In the genomic region with DNA sequence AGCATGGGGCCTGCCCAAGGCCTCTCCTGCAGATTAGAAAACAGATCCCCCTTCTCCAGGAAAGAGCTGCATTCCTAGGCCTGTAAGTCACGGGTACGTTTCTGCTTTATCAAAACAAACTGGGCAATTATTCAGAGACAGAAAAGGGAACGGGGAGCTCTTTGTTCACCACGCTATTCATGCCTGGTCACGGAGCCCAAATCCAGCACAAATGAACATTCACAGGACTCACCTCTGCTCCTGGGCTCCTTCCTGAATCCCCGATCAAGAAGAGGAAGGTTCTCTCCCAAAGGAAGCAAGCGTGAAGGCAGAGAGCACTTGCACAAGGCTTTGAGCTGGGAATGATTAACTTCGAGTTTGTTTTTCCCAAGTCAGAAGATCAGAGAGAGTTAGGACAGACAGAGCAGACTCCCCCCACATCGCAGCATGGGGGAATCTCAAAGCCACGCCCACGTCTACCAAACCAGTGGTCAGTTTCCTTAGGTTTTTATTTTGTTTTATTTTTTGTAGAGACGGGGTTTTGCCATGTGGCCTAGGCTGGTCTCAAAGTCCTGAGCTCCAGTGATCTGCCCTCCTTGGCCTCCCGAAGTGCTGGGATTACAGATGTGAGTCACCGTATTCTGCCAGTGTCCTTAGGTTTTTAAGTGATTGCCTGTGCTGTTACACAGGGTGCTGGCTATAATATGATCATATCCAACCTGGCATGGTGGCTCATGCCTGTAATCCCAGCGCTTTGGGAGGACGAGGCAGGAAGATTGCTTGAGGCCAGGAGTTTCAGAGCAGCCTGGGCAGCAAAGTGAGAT, we compare ENCODE assay signal across 12 cellular contexts. TPM values are rescaled to one million over a fixed set of nuclear protein-coding genes. Genes with fewer than 3 reads are reported as not detected.
DNase-seq lines count a peak whose midpoint lies in the region; ATAC-seq, FAIRE-seq and TF ChIP-seq lines count a peak whose summit lies in the region.
"Not testable (repeated sequence)": the region's sequence is repeated elsewhere in the genome, so short reads cannot be mapped to it uniquely, and the experiment has no call there.
"Had no signal": no experiment of that assay in that cellular context is flagged by ENCODE, and none has a peak within 500 bp of the region (broad histone marks: within the 10 kb centered on the region; RNA-seq: fewer than 3 reads in every experiment).

No MANE protein-coding gene starts in this region.

- H3K4me3 ChIP-seq in AG04449 (ENCODE audit: low read depth, low read length) (peak overlapping the region; percentile 20; the same call in 1 of the 2 replicates), epithelial cell of proximal tubule (ENCODE audit: low read depth, low read length) (peak overlapping the region; percentile 41), iPS-15b (ENCODE audit: low read depth, low read length) (peak overlapping the region; percentile 33)
- not testable (repeated sequence) for H3K4me3 ChIP-seq in K562; mesendoderm (ENCODE audit: low read length)

- not testable (repeated sequence) for H2BK15ac ChIP-seq in mesendoderm (replicated peaks; ENCODE audit: low read depth)

- not testable (repeated sequence) for TF ChIP-seq EP300 in K562 (IDR thresholded peaks at IDR 0.05; ENCODE audit: low read length)

- TF ChIP-seq POLR2A in H54 (IDR thresholded peaks at IDR 0.05; ENCODE audit: low read depth, low read length); K562 (conservative IDR thresholded peaks at IDR 0.05): not testable (repeated sequence)

- peak overlapping the region; percentile 90 for H3K18ac ChIP-seq in mesendoderm (ENCODE audit: low read length)

- H3K4me2 ChIP-seq in K562 (ENCODE audit: insufficient read depth, low read length); mesendoderm (ENCODE audit: low read length): not testable (repeated sequence)

- H2AK5ac ChIP-seq in mesendoderm (ENCODE audit: low read length): not testable (repeated sequence)

- not testable (repeated sequence) for H3K4me1 ChIP-seq in K562 (replicated peaks in 1 of 2; ENCODE audit: control insufficient read depth in 2 of 2, insufficient read depth in 2 of 2, low read length in 2 of 2); mesendoderm (ENCODE audit: control insufficient read depth, low read depth, low read length)
- peaks cover 22% of the 10 kb centered on the region for H3K4me1 ChIP-seq in iPS-15b (ENCODE audit: control insufficient read depth, insufficient read depth, low read length)

- not testable (repeated sequence) for ATAC-seq in K562

- in situ Hi-C loops in K562 (cut with MboI): not testable (repeated sequence)

- H2AFZ ChIP-seq in K562 (ENCODE audit: low read depth, low read length): peak overlapping the region; percentile 60

- not testable (repeated sequence) for H3K9me3 ChIP-seq in K562 (replicated peaks; ENCODE audit: control insufficient read depth, insufficient read depth, low read depth, low read length); iPS-15b (ENCODE audit: control insufficient read depth, insufficient read depth, low read length)

- not testable (repeated sequence) for H4K20me1 ChIP-seq in K562 (replicated peaks; ENCODE audit: control insufficient read depth, insufficient read depth, low read length)

- H3K36me3 ChIP-seq in K562 (ENCODE audit: control insufficient read depth, insufficient read depth, low read length); iPS-15b (ENCODE audit: control insufficient read depth, insufficient read depth, low read length); mesendoderm (ENCODE audit: control insufficient read depth, insufficient read depth, low read length): not testable (repeated sequence)

- not testable (repeated sequence) for H3K79me2 ChIP-seq in K562 (ENCODE audit: control insufficient read depth, insufficient read depth, low read length); mesendoderm (ENCODE audit: control insufficient read depth, insufficient read depth, low read length)

- POLR2A ChIA-PET in AG04449 (lab: Yijun Ruan, JAX): interaction anchor here (0.9 kb wide), 1 partner anchor 36 kb away, joined by 3 read pairs; the partner anchor contains the start of gene ARSD
- POLR2A ChIA-PET in K562 (lab: Yijun Ruan, JAX): not testable (repeated sequence)

- H3K27me3 ChIP-seq in K562 (ENCODE audit: control insufficient read depth in 2 of 2, insufficient read depth in 2 of 2, low read length in 2 of 2): peaks cover 8 to 15% of the 10 kb centered on the region in 2 experiments
- H3K27me3 ChIP-seq in iPS-15b (ENCODE audit: control insufficient read depth, insufficient read depth, low read length); mesendoderm (ENCODE audit: insufficient read depth, low read length, poor library complexity): not testable (repeated sequence)

- WGBS in K562 (ENCODE audit: insufficient coverage, low coverage, missing lambda C conversion rate): 15% methylated on average over 13 of the region's 16 CpGs
- WGBS in mesendoderm (ENCODE audit: extremely low coverage, insufficient coverage, low lambda C conversion rate): no CpG with 5 or more reads among the region's 16 CpGs

- H2BK5ac ChIP-seq in mesendoderm (ENCODE audit: low read length): not testable (repeated sequence)

- H4K5ac ChIP-seq in mesendoderm (ENCODE audit: low read length): not testable (repeated sequence)

- H3K27ac ChIP-seq in K562 (ENCODE audit: extremely low read depth, low read depth, low read length): not testable (repeated sequence)
- H3K27ac ChIP-seq in mesendoderm (ENCODE audit: low read depth, low read length): peak overlapping the region; percentile 33

- TF ChIP-seq CTCF in AG04449 (IDR thresholded peaks at IDR 0.05; ENCODE audit: insufficient read depth, low read length, missing control alignments); K562 (IDR thresholded peaks at IDR 0.05 in 2 of 3, conservative IDR thresholded peaks at IDR 0.05 in 1 of 3; ENCODE audit: insufficient read depth in 2 of 3, low read depth in 1 of 3, low read length in 3 of 3); epithelial cell of proximal tubule (conservative IDR thresholded peaks at IDR 0.05; ENCODE audit: low read depth, low read length): not testable (repeated sequence)

- H3K23ac ChIP-seq in mesendoderm (ENCODE audit: low read length): not testable (repeated sequence)

- H3K9me1 ChIP-seq in K562 (ENCODE audit: control insufficient read depth, insufficient read depth, low read length): not testable (repeated sequence)

- DNase-seq in AG04449 (ENCODE audit: low read depth, low spot score); K562 (ENCODE audit: extremely low read depth in 1 of 4, low spot score in 3 of 4): not testable (repeated sequence)
- DNase-seq in H54 (ENCODE audit: insufficient read length, low spot score) (peak; percentile 4), RCC 7860 (ENCODE audit: low spot score) (peak; percentile 62), epithelial cell of proximal tubule (ENCODE audit: low read depth) (peak; percentile 73), mesendoderm (peak; percentile 37), renal cortical epithelial cell (ENCODE audit: low read depth) (peak; percentile 93)

- CTCF ChIA-PET in AG04449 (lab: Yijun Ruan, JAX); K562 (lab: Yijun Ruan, JAX; ENCODE audit: low intra/inter-chr PET ratio): not testable (repeated sequence)

- FAIRE-seq in H54 (lab: Jason Lieb, UNC); K562 (lab: Jason Lieb, UNC): not testable (repeated sequence)
- FAIRE-seq in RCC 7860 (lab: Jason Lieb, UNC): peak; percentile 88

- H3K9ac ChIP-seq in K562 (ENCODE audit: insufficient read depth in 1 of 2, low read depth in 2 of 2, low read length in 2 of 2); iPS-15b (ENCODE audit: low read depth, low read length): not testable (repeated sequence)
- H3K9ac ChIP-seq in mesendoderm (ENCODE audit: low read length): peak overlapping the region; percentile 4

- peak overlapping the region; percentile 71 for H3K56ac ChIP-seq in mesendoderm (ENCODE audit: low read length)

- not testable (repeated sequence) for H3K79me1 ChIP-seq in mesendoderm (ENCODE audit: low read length)

- not testable (repeated sequence) for H3K4ac ChIP-seq in mesendoderm (ENCODE audit: low read depth, low read length)

- H2BK120ac ChIP-seq in mesendoderm (ENCODE audit: low read depth, low read length): not testable (repeated sequence)

- intact Hi-C loops in K562 (cut with micrococcal nuclease): not testable (repeated sequence)

- not testable (repeated sequence) for TF ChIP-seq RAD21 in K562 (CRISPR knock-in tag; conservative IDR thresholded peaks at IDR 0.05 in 1 of 2, IDR thresholded peaks at IDR 0.05 in 1 of 2)

- H4K8ac ChIP-seq in mesendoderm (ENCODE audit: low read depth, low read length): not testable (repeated sequence)

- BruUV-seq in K562 (replicated peaks; lab: Mats Ljungman, UMichigan): not testable (repeated sequence)

RNA-seq across cellular contexts. Expression of gene ARSD, which starts 35.1 kb away (rescaled TPM):
- total RNA-seq in K562 (2011; cell fraction: chromatin; rRNA removed; ENCODE audit: low replicate concordance): 0.28 TPM in 1 of 2 replicates, not detected in the other
- total RNA-seq in K562 (2011; cell fraction: nucleolus; rRNA removed): not detected in 2 replicates
- total RNA-seq in K562 (2011; cell fraction: nucleoplasm; rRNA removed): 0.07 and 0.31 TPM in 2 replicates
- total RNA-seq in K562 (2014; rRNA removed) (0.04 and 0.05 TPM in 2 replicates), K562 (2014; rRNA removed; fragmentation: Illumina TruSeq; extraction: Trizol) (0.07 and 0.29 TPM in 2 replicates), K562 (2015; rRNA removed; fragmentation: Illumina TruSeq; extraction: Trizol) (0.11 TPM in 2 replicates), K562 (2021) (0.13 and 0.16 TPM in 2 replicates), epithelial cell of proximal tubule (6.7 and 10.7 TPM in 2 replicates), renal cortical epithelial cell (36.6 and 108 TPM in 2 replicates)
- polyA plus RNA-seq in K562 (2011; rRNA removed) (0.06 and 0.11 TPM in 2 replicates), K562 (2014; fragmentation: Illumina TruSeq; extraction: Trizol) (0.06 and 0.15 TPM in 2 replicates), K562 (2014; fragmentation: Nextera tagmentation; extraction: Ambion mirVana) (under 1 TPM; 0.22 to 0.23 TPM), K562 (2014; rRNA removed) (1.3 TPM in 1 of 2 replicates, not detected in the other)
- 0.04 and 0.25 TPM in 2 replicates for polyA plus RNA-seq in K562 (2011; cell fraction: cytosol; rRNA removed)
- 0.16 and 0.20 TPM in 2 replicates for polyA plus RNA-seq in K562 (2011; cell fraction: nucleus; rRNA removed)
- polyA plus RNA-seq in K562 (2012): 0.21 and 0.89 TPM in 2 replicates
- 0.03 and 0.04 TPM in 2 replicates for polyA minus RNA-seq in K562 (2011; rRNA and poly(A)+ RNA removed)
- polyA minus RNA-seq in K562 (2011; cell fraction: cytosol; rRNA and poly(A)+ RNA removed): not detected in 2 replicates
- 0.13 TPM in 1 of 2 replicates, not detected in the other for polyA minus RNA-seq in K562 (2011; cell fraction: nucleus; rRNA and poly(A)+ RNA removed)
- 1.4 TPM for polyA plus RNA-seq in mesendoderm (2013, experiment 1 of 2)
- 1.3 TPM for polyA plus RNA-seq in mesendoderm (2013, experiment 2 of 2)

RNA-seq across cellular contexts. Expression of gene ARSH, which starts 42.2 kb away (rescaled TPM):
- total RNA-seq in K562 (2011; cell fraction: chromatin; rRNA removed; ENCODE audit: low replicate concordance): not detected in 2 replicates
- total RNA-seq in K562 (2011; cell fraction: nucleolus; rRNA removed): not detected in 2 replicates
- not detected in 2 replicates for total RNA-seq in K562 (2011; cell fraction: nucleoplasm; rRNA removed)
- not detected in 2 replicates for total RNA-seq in K562 (2014; rRNA removed)
- not detected in 2 replicates for total RNA-seq in K562 (2014; rRNA removed; fragmentation: Illumina TruSeq; extraction: Trizol)
- not detected in 2 replicates for total RNA-seq in K562 (2015; rRNA removed; fragmentation: Illumina TruSeq; extraction: Trizol)
- total RNA-seq in K562 (2021): not detected in 2 replicates
- not detected in 2 replicates for polyA plus RNA-seq in K562 (2011; rRNA removed)
- polyA plus RNA-seq in K562 (2011; cell fraction: cytosol; rRNA removed): not detected in 2 replicates
- not detected in 2 replicates for polyA plus RNA-seq in K562 (2011; cell fraction: nucleus; rRNA removed)
- polyA plus RNA-seq in K562 (2012): not detected in 2 replicates
- polyA plus RNA-seq in K562 (2014; fragmentation: Illumina TruSeq; extraction: Trizol): not detected in 2 replicates
- not detected for polyA plus RNA-seq in K562 (2014; fragmentation: Nextera tagmentation; extraction: Ambion mirVana)
- polyA plus RNA-seq in K562 (2014; rRNA removed): not detected in 2 replicates
- polyA minus RNA-seq in K562 (2011; rRNA and poly(A)+ RNA removed): not detected in 2 replicates
- polyA minus RNA-seq in K562 (2011; cell fraction: cytosol; rRNA and poly(A)+ RNA removed): not detected in 2 replicates
- polyA minus RNA-seq in K562 (2011; cell fraction: nucleus; rRNA and poly(A)+ RNA removed): not detected in 2 replicates
- total RNA-seq in epithelial cell of proximal tubule: 0.07 TPM in 1 of 2 replicates, not detected in the other
- not detected for polyA plus RNA-seq in mesendoderm (2013, experiment 1 of 2)
- polyA plus RNA-seq in mesendoderm (2013, experiment 2 of 2): not detected
- not detected in 2 replicates for total RNA-seq in renal cortical epithelial cell
- total RNA-seq: activated CD8-positive, alpha-beta memory T cell treated with anti-CD3 and anti-CD28 coated beads, Interleukin-2, amount 10 ng/mL, durations not matched to agents 7 days and 5 days; adrenal gland; psoas muscle; uterus had no signal
- polyA plus RNA-seq: adrenal gland, psoas muscle had no signal
